In genomic region chr5:31581498-31582099, GRCh38 we compare ENCODE assay signal across 9 cellular contexts. TPM values are rescaled to one million over a fixed set of nuclear protein-coding genes. Genes with fewer than 3 reads are reported as not detected.
A peak's percentile ranks its signal among the peaks of the same experiment; 100 is the strongest.
DNase-seq lines count a peak whose midpoint lies in the region; ATAC-seq and TF ChIP-seq lines count a peak whose summit lies in the region.
"Had no signal": no experiment of that assay in that cellular context is flagged by ENCODE, and none has a peak within 500 bp of the region (broad histone marks: within the 10 kb centered on the region; RNA-seq: fewer than 3 reads in every experiment).

No MANE protein-coding gene starts in this region.

- CTCF ChIA-PET in activated naive CD4-positive, alpha-beta T cell treated with anti-CD3 and anti-CD28 coated beads for 36 hours (lab: Charles Lee), result interaction anchor here (1.0 to 1.8 kb wide), 5 partner anchors 23 to 512 kb away, joined by 3 to 7 read pairs (median 4); no protein-coding TSS in a partner anchor

- H3K9me3 Mint-ChIP-seq in activated naive CD4-positive, alpha-beta T cell treated with anti-CD3 and anti-CD28 coated beads for 36 hours, result no peaks in the 10 kb centered on the region
- H3K9me3 Mint-ChIP-seq: activated T-cell treated with anti-CD3 and anti-CD28 coated beads, Interleukin-2, amount 50 U/mL, for 72 hours had no signal

- peak; percentile 8 for DNase-seq in activated naive CD4-positive, alpha-beta T cell treated with anti-CD3 and anti-CD28 coated beads for 36 hours
- no peak for DNase-seq in activated naive CD4-positive, alpha-beta T cell (lab: John Stamatoyannopoulos, UW)
- DNase-seq in NCI-H2227 (lab: John Stamatoyannopoulos, UW; ENCODE audit: unreplicated experiment), result peak; percentile 69
- DNase-seq in body of pancreas, result peak in 1 of 4 donors; percentile 7
- DNase-seq in right lobe of liver, result no peak
- no peak for DNase-seq in posterior cingulate gyrus

- no peak overlapping the region for H3K4me3 Mint-ChIP-seq in activated naive CD4-positive, alpha-beta T cell treated with anti-CD3 and anti-CD28 coated beads for 36 hours
- H3K4me3 Mint-ChIP-seq: activated T-cell treated with anti-CD3 and anti-CD28 coated beads, Interleukin-2, amount 50 U/mL, for 72 hours had no signal

- no peak for ATAC-seq in body of pancreas
- peak; percentile 21 to 62 (median 52) for ATAC-seq in right lobe of liver
- no peak for ATAC-seq in GM18502 (IDR thresholded peaks at IDR 0.05; ENCODE audit: poor library complexity, unreplicated experiment)
- no peak for ATAC-seq in GM18909 (IDR thresholded peaks at IDR 0.05; ENCODE audit: poor library complexity, unreplicated experiment)
- ATAC-seq: activated T-cell treated with anti-CD3 and anti-CD28 coated beads, Interleukin-2, amount 50 U/mL, for 72 hours had no signal

- no peak overlapping the region for H3K27ac Mint-ChIP-seq in activated naive CD4-positive, alpha-beta T cell treated with anti-CD3 and anti-CD28 coated beads for 36 hours
- H3K27ac Mint-ChIP-seq: activated T-cell treated with anti-CD3 and anti-CD28 coated beads, Interleukin-2, amount 50 U/mL, for 72 hours had no signal

- H3K9me3 ChIP-seq in body of pancreas (no peaks in the 10 kb centered on the region), right lobe of liver (no peaks in the 10 kb centered on the region)

- WGBS in body of pancreas, 2 donors, result 26 to 34% methylated on average over 3 of the region's 3 CpGs
- 22% methylated on average over 3 of the region's 3 CpGs for WGBS in right lobe of liver (ENCODE audit: insufficient coverage, low coverage, low lambda C conversion rate, missing lambda C conversion rate)

- intact Hi-C loops in activated naive CD4-positive, alpha-beta T cell treated with anti-CD3 and anti-CD28 coated beads for 36 hours (cut with micrococcal nuclease), result loop anchor here (1.0 to 5.0 kb wide), 5 partner anchors 228 to 1031 kb away; no protein-coding TSS in a partner anchor
- intact Hi-C loops in body of pancreas (cut with DNase I), result loop anchor here (10.0 kb wide), 1 partner anchor 493 kb away; no protein-coding TSS in a partner anchor
- intact Hi-C loops in right lobe of liver (cut with DNase I), result loop anchor here (5.0 to 10.0 kb wide), 2 partner anchors 223 to 226 kb away; no protein-coding TSS in a partner anchor
- intact Hi-C loops in posterior cingulate gyrus (cut with DNase I), result loop anchor here (1.0 to 5.0 kb wide), 3 partner anchors 228 to 511 kb away; no protein-coding TSS in a partner anchor

- peaks cover 9% of the 10 kb centered on the region for H3K27me3 Mint-ChIP-seq in activated naive CD4-positive, alpha-beta T cell treated with anti-CD3 and anti-CD28 coated beads for 36 hours (ENCODE audit: low read depth)

- H3K4me1 ChIP-seq in body of pancreas (no peaks in the 10 kb centered on the region), right lobe of liver (no peaks in the 10 kb centered on the region)

- no peak for TF ChIP-seq POLR2A in body of pancreas (IDR thresholded peaks at IDR 0.05)
- no peak for TF ChIP-seq POLR2A in right lobe of liver (IDR thresholded peaks at IDR 0.05)

- H3K4me1 Mint-ChIP-seq in activated naive CD4-positive, alpha-beta T cell treated with anti-CD3 and anti-CD28 coated beads for 36 hours (ENCODE audit: low read depth), result no peaks in the 10 kb centered on the region

- H3K4me3 ChIP-seq in body of pancreas (no peak overlapping the region), right lobe of liver (no peak overlapping the region)

- no peaks in the 10 kb centered on the region for H3K27me3 ChIP-seq in body of pancreas
- H3K27me3 ChIP-seq in right lobe of liver, result no peaks in the 10 kb centered on the region

- no peaks in the 10 kb centered on the region for H3K36me3 Mint-ChIP-seq in activated naive CD4-positive, alpha-beta T cell treated with anti-CD3 and anti-CD28 coated beads for 36 hours (ENCODE audit: low read depth)

- H3K27ac ChIP-seq in body of pancreas (no peak overlapping the region), right lobe of liver (no peak overlapping the region)

- TF ChIP-seq CTCF in body of pancreas (IDR thresholded peaks at IDR 0.05), result peak; percentile 17 to 56 (median 44)
- TF ChIP-seq CTCF in right lobe of liver (IDR thresholded peaks at IDR 0.05), result peak; percentile 38 to 55 (median 50)

- H3K36me3 ChIP-seq in body of pancreas (replicated peaks in 1 of 2; ENCODE audit: insufficient read depth in 1 of 2, low read depth in 2 of 2) (no peaks in the 10 kb centered on the region), right lobe of liver (no peaks in the 10 kb centered on the region)

RNA-seq across cellular contexts. Expression of gene C5orf22, which starts 49.5 kb away (rescaled TPM):
- 10 to 100 TPM; 23.7 to 25.5 TPM for total RNA-seq in activated naive CD4-positive, alpha-beta T cell treated with anti-CD3 and anti-CD28 coated beads for 36 hours
- total RNA-seq in body of pancreas (10 to 100 TPM; 15.5 to 16.6 TPM), right lobe of liver (10 to 100 TPM in 2 of 6 experiments, 1 to 10 TPM in 4; 8.5 to 11.2 (median 9.7) TPM)

RNA-seq across cellular contexts. Expression of gene DROSHA, which starts 49.7 kb away (rescaled TPM):
- total RNA-seq in activated naive CD4-positive, alpha-beta T cell treated with anti-CD3 and anti-CD28 coated beads for 36 hours, result 10 to 100 TPM; 60.7 to 60.9 TPM
- total RNA-seq in body of pancreas, result 10 to 100 TPM; 16.1 to 85.0 TPM
- total RNA-seq in right lobe of liver, result 10 to 100 TPM; 13.0 to 21.0 (median 18.5) TPM

RNA-seq across cellular contexts. Expression of gene PDZD2, which starts 57.3 kb away (rescaled TPM):
- under 1 TPM; 0.05 to 0.25 TPM for total RNA-seq in activated naive CD4-positive, alpha-beta T cell treated with anti-CD3 and anti-CD28 coated beads for 36 hours
- total RNA-seq in body of pancreas (10 to 100 TPM in 1 of 2 donors, 1 to 10 TPM in 1; 3.9 to 12.9 TPM), right lobe of liver (1 to 10 TPM in 2 of 6 experiments, under 1 TPM in 4; 0.43 to 1.9 (median 0.88) TPM)

Comparison
In these comparisons a context has a peak if more than half of its experiments do, and no peak if none do; other contexts are left out.
1. DNase-seq: peak in activated naive CD4-positive, alpha-beta T cell treated with anti-CD3 and anti-CD28 coated beads for 36 hours (single experiment) and NCI-H2227 (single experiment); none in activated naive CD4-positive, alpha-beta T cell (0 of 4), right lobe of liver (0 of 3) and posterior cingulate gyrus (0 of 10).
2. ATAC-seq: peak in right lobe of liver (4 of 4); none in body of pancreas (single experiment), GM18502 (single experiment) and GM18909 (single experiment).